ENCODE assay signal across 15 cellular contexts in genomic region chr3:89184151-89184550, GRCh38.
"Had no signal": no experiment of that assay in that cellular context is flagged by ENCODE, and none has a peak within 500 bp of the region (broad histone marks: within the 10 kb centered on the region; RNA-seq: fewer than 3 reads in every experiment).

No MANE protein-coding gene starts in this region.

- H3K9me3 ChIP-seq: left lung, tibial nerve, uterus had no signal

- H3K27ac ChIP-seq: left lung, tibial nerve, uterus had no signal

- FAIRE-seq: kidney had no signal

- H3K36me3 ChIP-seq: left lung, tibial nerve, uterus had no signal

- DNase-seq: activated CD4-positive, CD25-positive, alpha-beta regulatory T cell treated with anti-CD3 and anti-CD28 coated beads, Interleukin-2, amount 50 U/mL, for 72 hours; activated gamma-delta T cell treated with Interleukin-2 at 50 U/mL for 16 hours; foreskin fibroblast; hypothalamus; kidney; left lung; mammary epithelial cell; midbrain; nucleus accumbens; posterior cingulate gyrus; retina; stimulated activated CD8-positive, alpha-beta memory T cell treated with anti-CD3 and anti-CD28 coated beads, Interleukin-4, amount 100 ng/mL, for 48 hours; stimulated activated naive CD4-positive, alpha-beta T cell; uterus had no signal

- ATAC-seq: left lung had no signal

- H3K4me1 ChIP-seq: left lung, uterus had no signal

- H3K4me3 ChIP-seq: left lung, tibial nerve, uterus had no signal

- H3K27me3 ChIP-seq: left lung, tibial nerve, uterus had no signal
